Comparison of ENCODE assay signal across 22 cellular contexts in the genomic region with DNA sequence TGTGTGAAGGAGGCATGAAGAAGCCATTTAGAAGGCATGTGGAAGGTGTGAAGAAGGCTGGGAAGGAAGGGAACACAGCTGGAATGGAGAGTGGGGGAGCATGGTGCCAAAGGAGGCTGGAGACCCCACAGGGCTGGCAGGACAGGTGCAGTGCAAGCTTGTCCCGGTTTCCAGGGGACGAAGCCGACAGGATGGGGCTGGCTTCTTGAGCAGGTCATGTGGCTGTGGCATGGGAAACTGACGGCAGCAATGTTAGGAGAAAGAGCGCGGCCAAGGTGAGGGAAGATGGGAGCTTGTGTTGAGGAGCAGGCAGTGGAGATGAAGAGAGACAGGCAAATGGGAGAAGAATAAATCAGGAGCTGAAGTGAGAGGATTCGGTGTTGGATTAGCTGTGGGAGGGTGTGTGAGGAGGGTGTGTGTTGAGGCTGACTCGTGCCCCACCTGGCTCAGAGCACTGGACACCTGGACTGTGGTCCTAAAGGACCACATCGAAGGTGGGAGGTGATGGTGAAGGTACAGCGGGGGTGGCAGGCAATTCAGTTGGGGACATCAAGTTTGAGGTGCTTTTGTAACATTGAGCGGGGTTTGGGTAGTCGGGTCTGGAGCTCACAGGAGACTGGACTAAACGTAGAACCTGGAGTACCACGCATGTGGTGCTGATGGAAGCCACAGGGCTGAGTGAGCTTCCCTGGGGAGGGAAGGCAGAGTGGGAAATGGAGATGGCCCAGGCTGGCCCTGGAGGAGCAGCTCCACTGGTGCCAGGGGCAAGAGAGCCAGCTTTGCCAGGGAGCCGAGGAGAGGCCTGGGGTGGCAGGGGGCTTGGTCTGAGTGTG.
"Had no signal": no experiment of that assay in that cellular context is flagged by ENCODE, and none has a peak within 500 bp of the region (broad histone marks: within the 10 kb centered on the region; RNA-seq: fewer than 3 reads in every experiment).

No MANE protein-coding gene starts in this region.

- H3K9me3 ChIP-seq: ascending aorta, body of pancreas had no signal

- H3K27ac ChIP-seq: ascending aorta, body of pancreas had no signal

- H3K36me3 ChIP-seq: ascending aorta had no signal

- H3K4me3 ChIP-seq: ascending aorta, body of pancreas had no signal

- H3K27me3 ChIP-seq: ascending aorta, body of pancreas had no signal

- ATAC-seq: activated naive CD4-positive, alpha-beta T cell treated with anti-CD3 and anti-CD28 coated beads, Interleukin-2, amount 50 U/mL, for 72 hours; activated naive CD8-positive, alpha-beta T cell treated with anti-CD3 and anti-CD28 coated beads, Interleukin-2, amount 50 U/mL, for 24 hours; activated T-cell treated with anti-CD3 and anti-CD28 coated beads, Interleukin-2, amount 50 U/mL, for 4 hours; body of pancreas had no signal

- H3K4me1 ChIP-seq: ascending aorta, body of pancreas had no signal

- DNase-seq: activated CD4-positive, alpha-beta memory T cell treated with anti-CD3 and anti-CD28 coated beads for 36 hours; activated CD4-positive, alpha-beta T cell treated with anti-CD3 and anti-CD28 coated beads, Interleukin-2, amount 10 ng/mL, durations not matched to agents 7 days and 5 days; activated CD8-positive, alpha-beta memory T cell treated with anti-CD3 and anti-CD28 coated beads for 24 hours; activated naive CD4-positive, alpha-beta T cell treated with Interleukin-2 at 50 U/mL for 16 hours; activated naive CD8-positive, alpha-beta T cell treated with anti-CD3 and anti-CD28 coated beads, Interleukin-2, amount 50 U/mL, for 24 hours; activated T-cell treated with anti-CD3 and anti-CD28 coated beads, Interleukin-2, amount 50 U/mL, for 4 hours; amniotic stem cell; KG1; MV-4-11; NCI-H1092 treated with DMSO at 0.1 percent for 48 hours; NCI-H1417 treated with DMSO at 0.1 percent for 48 hours; NCI-H1694 treated with DMSO at 0.1 percent for 48 hours; NCI-H2029 treated with DMSO at 0.1 percent for 48 hours; NCI-H345; NCI-H510A; NCI-H69; NK-92 treated with Interleukin-12 subunit alpha and Interleukin-12 subunit beta, amount 100 ng/mL, for 24 hours; OCI-M1; SHP77 treated with DMSO at 0.1 percent for 48 hours had no signal
